33 cellular contexts compared by ENCODE assay signal in the genomic region with DNA sequence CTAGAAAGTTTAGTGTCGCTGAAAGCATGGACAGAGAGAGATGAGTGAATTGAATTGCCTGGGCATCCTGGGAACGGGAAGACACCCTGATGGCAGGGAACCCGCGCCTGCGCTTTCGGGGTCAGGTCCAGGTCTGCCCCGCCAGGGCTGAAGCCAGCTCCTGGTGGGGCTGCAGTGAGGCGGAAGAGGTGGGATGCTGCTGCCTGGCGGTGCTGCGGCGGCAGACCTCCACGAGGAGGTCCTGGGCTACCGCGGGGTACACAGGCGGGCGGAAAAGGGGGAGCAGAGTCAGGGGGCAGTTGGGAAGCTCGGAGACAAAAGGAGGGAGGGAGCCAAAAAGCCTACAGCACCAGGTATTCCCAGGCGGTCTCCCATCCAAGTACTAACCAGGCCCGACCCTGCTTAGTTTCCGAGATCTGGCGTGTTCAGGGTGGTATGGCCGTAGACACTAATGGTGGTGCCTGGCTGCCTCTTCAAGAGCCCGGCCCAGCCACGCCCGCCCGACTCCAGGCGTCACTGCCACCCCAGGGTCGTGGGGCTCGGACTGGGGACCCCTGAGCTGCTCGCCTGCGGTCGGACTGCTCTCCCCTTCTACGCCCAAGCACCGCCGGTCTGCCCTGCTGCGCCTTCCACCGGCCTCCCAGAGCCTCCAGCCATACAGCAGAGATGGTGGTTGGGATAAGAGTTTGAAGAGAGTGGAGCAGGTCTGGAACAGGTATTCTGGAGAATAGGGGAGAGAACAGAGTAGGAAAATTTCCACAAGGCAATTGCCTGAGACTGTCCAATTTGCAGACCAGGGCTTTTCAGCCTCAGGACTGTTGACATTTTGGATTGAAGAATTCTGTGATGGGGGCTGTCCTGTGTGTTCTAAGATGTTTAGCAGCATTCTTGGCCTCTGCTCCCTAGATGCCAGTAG. TPM values are rescaled to one million over a fixed set of nuclear protein-coding genes. Genes with fewer than 3 reads are reported as not detected.
DNase-seq lines count a peak whose midpoint lies in the region; ATAC-seq, FAIRE-seq and TF ChIP-seq lines count a peak whose summit lies in the region.
"Had no signal": no experiment of that assay in that cellular context is flagged by ENCODE, and none has a peak within 500 bp of the region (broad histone marks: within the 10 kb centered on the region; RNA-seq: fewer than 3 reads in every experiment).

No MANE protein-coding gene starts in this region.

- no peak overlapping the region for H3K4me3 ChIP-seq in CD8-positive, alpha-beta T cell (ENCODE audit: low read depth, low read length)
- H3K4me3 ChIP-seq: ascending aorta, esophagus muscularis mucosa, right lobe of liver, uterus had no signal

- no peak overlapping the region for H3K27ac ChIP-seq in CD8-positive, alpha-beta T cell (ENCODE audit: low read depth, low read length)
- H3K27ac ChIP-seq: ascending aorta, esophagus muscularis mucosa, foreskin keratinocyte, KMS-11, right lobe of liver, uterus had no signal

- H3K27me3 Mint-ChIP-seq in activated CD4-positive, alpha-beta T cell treated with anti-CD3 and anti-CD28 coated beads for 36 hours, result no peaks in the 10 kb centered on the region
- H3K27me3 Mint-ChIP-seq in CD8-positive, alpha-beta T cell (ENCODE audit: low read depth), result no peaks in the 10 kb centered on the region
- H3K27me3 Mint-ChIP-seq in activated T-helper 17 cell treated with anti-CD3 and anti-CD28 coated beads, Interleukin-2, amount 50 U/mL, for 72 hours, result no peaks in the 10 kb centered on the region
- H3K27me3 Mint-ChIP-seq in naive B cell, result no peaks in the 10 kb centered on the region
- H3K27me3 Mint-ChIP-seq: progenitor cell of endocrine pancreas had no signal

- no peak overlapping the region for H3K4me3 Mint-ChIP-seq in activated CD4-positive, alpha-beta T cell treated with anti-CD3 and anti-CD28 coated beads for 36 hours
- no peak overlapping the region for H3K4me3 Mint-ChIP-seq in CD8-positive, alpha-beta T cell
- H3K4me3 Mint-ChIP-seq in activated T-helper 17 cell treated with anti-CD3 and anti-CD28 coated beads, Interleukin-2, amount 50 U/mL, for 72 hours, result peak overlapping the region; percentile 0
- no peak overlapping the region for H3K4me3 Mint-ChIP-seq in naive B cell

- H3K36me3 ChIP-seq in CD8-positive, alpha-beta T cell (ENCODE audit: insufficient read depth, low read length), result peaks cover 5% of the 10 kb centered on the region
- H3K36me3 ChIP-seq: uterus had no signal

- FAIRE-seq in frontal cortex (lab: Jason Lieb, UNC), result no peak
- FAIRE-seq: HTR-8/SVneo, RCC 7860 had no signal

- no peaks in the 10 kb centered on the region for H3K9me3 ChIP-seq in CD8-positive, alpha-beta T cell (ENCODE audit: low read length)
- H3K9me3 ChIP-seq: ascending aorta, esophagus muscularis mucosa, right lobe of liver, uterus had no signal

- no peak for DNase-seq in activated CD4-positive, alpha-beta T cell treated with anti-CD3 and anti-CD28 coated beads for 36 hours
- no peak for DNase-seq in activated CD4-positive, alpha-beta T cell treated with anti-CD3 and anti-CD28 coated beads, Interleukin-2, amount 50 U/mL, for 48 hours
- no peak for DNase-seq in CD8-positive, alpha-beta T cell
- DNase-seq in naive B cell (no peak), frontal cortex (ENCODE audit: low spot score in 2 of 2) (no peak), GM10266 (ENCODE audit: extremely low spot score) (no peak)
- DNase-seq: 8988T; activated CD4-positive, CD25-positive, alpha-beta regulatory T cell treated with anti-CD3 and anti-CD28 coated beads, Interleukin-2, amount 50 U/mL, for 72 hours; activated naive CD4-positive, alpha-beta T cell; activated T-cell treated with anti-CD3 and anti-CD28 coated beads, Interleukin-2, amount 50 U/mL, for 1 hour; caudate nucleus; cortex of kidney; foreskin keratinocyte; left cardiac atrium; mammary epithelial cell; NCI-H1417; NCI-H2081; NCI-H2227 treated with DMSO at 0.1 percent for 48 hours; NCI-H526 treated with DMSO at 0.1 percent for 48 hours; right lobe of liver; SIG-M5; stimulated activated CD4-positive, alpha-beta T cell treated with anti-CD3 and anti-CD28 coated beads, Interleukin-2, amount 100 ng/mL, for 48 hours; substantia nigra; SW 1271; uterus had no signal

- peaks cover 36% of the 10 kb centered on the region for H3K4me1 ChIP-seq in CD8-positive, alpha-beta T cell (ENCODE audit: insufficient read depth, low read length)
- H3K4me1 ChIP-seq: ascending aorta, foreskin keratinocyte, right lobe of liver, uterus had no signal

- H3K27me3 ChIP-seq in CD8-positive, alpha-beta T cell (ENCODE audit: insufficient read depth, low read length), result no peaks in the 10 kb centered on the region
- H3K27me3 ChIP-seq: ascending aorta, esophagus muscularis mucosa, foreskin keratinocyte, right lobe of liver, uterus had no signal

- TF ChIP-seq CTCF in CD8-positive, alpha-beta T cell (IDR thresholded peaks at IDR 0.05), result no peak
- no peak for TF ChIP-seq CTCF in GM10266 (IDR thresholded peaks at IDR 0.05; ENCODE audit: control insufficient read depth, insufficient read depth, low read depth, missing control alignments)

- H3K9me3 Mint-ChIP-seq in activated CD4-positive, alpha-beta T cell treated with anti-CD3 and anti-CD28 coated beads for 36 hours (ENCODE audit: low read depth), result no peaks in the 10 kb centered on the region
- H3K9me3 Mint-ChIP-seq in CD8-positive, alpha-beta T cell, result no peaks in the 10 kb centered on the region
- no peaks in the 10 kb centered on the region for H3K9me3 Mint-ChIP-seq in activated T-helper 17 cell treated with anti-CD3 and anti-CD28 coated beads, Interleukin-2, amount 50 U/mL, for 72 hours
- H3K9me3 Mint-ChIP-seq in naive B cell, result no peaks in the 10 kb centered on the region

- H3K27ac Mint-ChIP-seq in activated CD4-positive, alpha-beta T cell treated with anti-CD3 and anti-CD28 coated beads for 36 hours, result peak overlapping the region; percentile 66
- H3K27ac Mint-ChIP-seq in CD8-positive, alpha-beta T cell, result peak overlapping the region; percentile 42
- H3K27ac Mint-ChIP-seq in activated T-helper 17 cell treated with anti-CD3 and anti-CD28 coated beads, Interleukin-2, amount 50 U/mL, for 72 hours, result peak overlapping the region; percentile 30
- peak overlapping the region; percentile 60 to 95 (median 67) for H3K27ac Mint-ChIP-seq in naive B cell
- H3K27ac Mint-ChIP-seq: progenitor cell of endocrine pancreas had no signal

- intact Hi-C loops in activated CD4-positive, alpha-beta T cell treated with anti-CD3 and anti-CD28 coated beads for 36 hours (cut with DNase I, micrococcal nuclease), result loop anchor here in 1 of 2 experiments (5.0 kb wide), 1 partner anchor 45 kb away; the partner anchor contains the start of gene MDM4
- intact Hi-C loops in CD8-positive, alpha-beta T cell (cut with DNase I, micrococcal nuclease), result loop anchor here in 1 of 2 experiments (5.0 kb wide), 1 partner anchor 130 kb away; no protein-coding TSS in a partner anchor

- ATAC-seq in activated CD4-positive, alpha-beta T cell treated with anti-CD3 and anti-CD28 coated beads for 36 hours, result no peak
- no peak for ATAC-seq in CD8-positive, alpha-beta T cell
- ATAC-seq in activated T-helper 17 cell treated with anti-CD3 and anti-CD28 coated beads, Interleukin-2, amount 50 U/mL, for 72 hours (replicated peaks), result no peak
- no peak for ATAC-seq in naive B cell (ENCODE audit: low read depth in 2 of 2)
- no peak for ATAC-seq in GM18870 (IDR thresholded peaks at IDR 0.05; ENCODE audit: unreplicated experiment)
- ATAC-seq: foreskin keratinocyte, left cardiac atrium had no signal

- POLR2A ChIA-PET in activated CD4-positive, alpha-beta T cell treated with anti-CD3 and anti-CD28 coated beads for 36 hours (lab: Charles Lee), result interaction anchor here (1.5 kb wide), 1 partner anchor 46 kb away, joined by 5 read pairs; the partner anchor contains the start of gene MDM4
- POLR2A ChIA-PET in CD8-positive, alpha-beta T cell (lab: Charles Lee), result interaction anchor here (0.6 to 1.7 kb wide), 2 partner anchors 46 to 579 kb away, joined by 4 to 6 read pairs; partner anchors contain the start of gene MDM4

- H3K36me3 Mint-ChIP-seq in activated CD4-positive, alpha-beta T cell treated with anti-CD3 and anti-CD28 coated beads for 36 hours (ENCODE audit: low read depth), result peaks cover 22% of the 10 kb centered on the region
- H3K36me3 Mint-ChIP-seq in CD8-positive, alpha-beta T cell, result peaks cover 56% of the 10 kb centered on the region
- peaks cover 52% of the 10 kb centered on the region for H3K36me3 Mint-ChIP-seq in activated T-helper 17 cell treated with anti-CD3 and anti-CD28 coated beads, Interleukin-2, amount 50 U/mL, for 72 hours (ENCODE audit: low read depth)
- H3K36me3 Mint-ChIP-seq in naive B cell, result peaks cover 22 to 26% of the 10 kb centered on the region in 2 donors

- H3K4me1 Mint-ChIP-seq in activated CD4-positive, alpha-beta T cell treated with anti-CD3 and anti-CD28 coated beads for 36 hours, result peaks cover 55% of the 10 kb centered on the region
- peaks cover 58% of the 10 kb centered on the region for H3K4me1 Mint-ChIP-seq in CD8-positive, alpha-beta T cell (ENCODE audit: low read depth)
- H3K4me1 Mint-ChIP-seq in activated T-helper 17 cell treated with anti-CD3 and anti-CD28 coated beads, Interleukin-2, amount 50 U/mL, for 72 hours, result peaks cover 37% of the 10 kb centered on the region
- peaks cover 48 to 78% (median 61%) of the 10 kb centered on the region in 3 donors for H3K4me1 Mint-ChIP-seq in naive B cell

- CTCF ChIA-PET in activated CD4-positive, alpha-beta T cell treated with anti-CD3 and anti-CD28 coated beads for 36 hours (lab: Charles Lee), result interaction anchor here (0.7 to 6.8 kb wide), 6 partner anchors 9 to 246 kb away, joined by 3 to 126 read pairs (median 3); no protein-coding TSS in a partner anchor
- CTCF ChIA-PET in CD8-positive, alpha-beta T cell (lab: Charles Lee), result interaction anchor here (1.3 to 1.6 kb wide), 2 partner anchors 201 kb away, joined by 4 to 10 read pairs; no protein-coding TSS in a partner anchor

RNA-seq across cellular contexts. Expression of gene MDM4, which starts 46.1 kb away (rescaled TPM):
- total RNA-seq in activated CD4-positive, alpha-beta T cell treated with anti-CD3 and anti-CD28 coated beads for 36 hours, result 10 to 100 TPM; 89.1 to 94.6 TPM
- total RNA-seq in CD8-positive, alpha-beta T cell, result 100 to 1,000 TPM; 209 to 218 TPM
- 100 to 1,000 TPM in 1 of 2 donors, 10 to 100 TPM in 1; 71.3 to 130 TPM for total RNA-seq in activated T-helper 17 cell treated with anti-CD3 and anti-CD28 coated beads, Interleukin-2, amount 50 U/mL, for 72 hours
- polyA plus RNA-seq in naive B cell (ENCODE audit: low read depth in 6 of 6), result 10 to 100 TPM; 12.6 to 50.8 (median 28.2) TPM
- total RNA-seq in frontal cortex, result 46.9 TPM
